ENCODE assay signal across 9 cellular contexts in genomic region chr7:134636008-134636449, GRCh38. TPM values are rescaled to one million over a fixed set of nuclear protein-coding genes. Genes with fewer than 3 reads are reported as not detected.
DNase-seq lines count a peak whose midpoint lies in the region; ATAC-seq, FAIRE-seq and TF ChIP-seq lines count a peak whose summit lies in the region.
"Had no signal": no experiment of that assay in that cellular context is flagged by ENCODE, and none has a peak within 500 bp of the region (broad histone marks: within the 10 kb centered on the region; RNA-seq: fewer than 3 reads in every experiment).

No MANE protein-coding gene starts in this region.

- no peak for FAIRE-seq in endothelial cell of umbilical vein (lab: Jason Lieb, UNC)

- peaks cover 17% of the 10 kb centered on the region for H3K4me1 ChIP-seq in endothelial cell of umbilical vein (ENCODE audit: control insufficient read depth, extremely low read depth, insufficient read depth, low read length)
- H3K4me1 ChIP-seq in SJCRH30: no peaks in the 10 kb centered on the region

- dilution Hi-C loops in endothelial cell of umbilical vein (cut with MboI; ENCODE audit: extremely low pct_ligation_motif_present, low sequenced_read_pairs): no loop called here

- H4K20me1 ChIP-seq in endothelial cell of umbilical vein (replicated peaks; ENCODE audit: control insufficient read depth, extremely low read depth, insufficient read depth, low read length): no peaks in the 10 kb centered on the region

- peaks cover 16% of the 10 kb centered on the region for H3K4me1 Mint-ChIP-seq in CD14-positive monocyte

- no peaks in the 10 kb centered on the region for H3K9me3 ChIP-seq in endothelial cell of umbilical vein (replicated peaks; ENCODE audit: control insufficient read depth, insufficient read depth, low read length)
- no peaks in the 10 kb centered on the region for H3K9me3 ChIP-seq in SJCRH30 (replicated peaks)

- no peak overlapping the region for H3K27ac ChIP-seq in endothelial cell of umbilical vein (ENCODE audit: insufficient read depth, low read depth, low read length)
- no peak overlapping the region for H3K27ac ChIP-seq in SJCRH30
- H3K27ac ChIP-seq: epithelial cell of prostate had no signal

- no peak overlapping the region for H3K4me3 ChIP-seq in endothelial cell of umbilical vein (replicated peaks in 1 of 3; ENCODE audit: insufficient read depth in 1 of 3, low read depth in 1 of 3, low read length in 3 of 3)
- no peak overlapping the region for H3K4me3 ChIP-seq in SJCRH30

- peaks cover 0 to 5% (median 0%) of the 10 kb centered on the region in 7 donors for H3K9me3 Mint-ChIP-seq in CD14-positive monocyte

- H3K27ac Mint-ChIP-seq in CD14-positive monocyte: peak overlapping the region in 2 of 7 donors; percentile 55 to 68

- no peaks in the 10 kb centered on the region for H3K79me2 ChIP-seq in endothelial cell of umbilical vein (ENCODE audit: control insufficient read depth, insufficient read depth, low read length)

- no peak for TF ChIP-seq POLR2A in endothelial cell of umbilical vein (IDR thresholded peaks at IDR 0.05; ENCODE audit: low read depth, low read length)

- CTCF ChIA-PET in endothelial cell of umbilical vein (lab: Charles Lee): interaction anchor here (0.9 to 7.0 kb wide), 11 partner anchors 8 to 88 kb away, joined by 3 to 163 read pairs (median 6); partner anchors contain the start of gene BPGM

- no TSS peak for BruUV-seq in endothelial cell of umbilical vein (replicated peaks; lab: Mats Ljungman, UMichigan)

- H3K4me3 Mint-ChIP-seq in CD14-positive monocyte: peak overlapping the region in 1 of 2 donors; percentile 67

- H3K9me1 ChIP-seq in endothelial cell of umbilical vein (replicated peaks; ENCODE audit: control insufficient read depth, extremely low read depth, insufficient read depth, low read length): no peaks in the 10 kb centered on the region

- intact Hi-C loops in endothelial cell of umbilical vein (cut with micrococcal nuclease) (no loop called here), CD14-positive monocyte (cut with micrococcal nuclease) (no loop called here)

- POLR2A ChIA-PET in endothelial cell of umbilical vein (lab: Charles Lee): interaction anchor here (1.1 kb wide), 1 partner anchor 9 kb away, joined by 3 read pairs; no protein-coding TSS in a partner anchor

- H2AFZ ChIP-seq in endothelial cell of umbilical vein (ENCODE audit: low read depth, low read length): peak overlapping the region; percentile 69

- H3K4me2 ChIP-seq in endothelial cell of umbilical vein (ENCODE audit: insufficient read depth, low read length): no peak overlapping the region

- H3K27me3 ChIP-seq in endothelial cell of umbilical vein (ENCODE audit: control insufficient read depth in 2 of 2, insufficient read depth in 2 of 2, low read length in 2 of 2): no peaks in the 10 kb centered on the region
- H3K27me3 ChIP-seq in SJCRH30: 0 out of 2 replicates have a peak, but pooled peaks cover 9% of the 10 kb centered on the region

- no peak for TF ChIP-seq CTCF in endothelial cell of umbilical vein (IDR thresholded peaks at IDR 0.05; ENCODE audit: extremely low read depth in 1 of 2, insufficient read depth in 1 of 2, low read depth in 1 of 2, low read length in 2 of 2)
- TF ChIP-seq CTCF in CD14-positive monocyte (IDR thresholded peaks at IDR 0.05): no peak

- peak; percentile 19 for DNase-seq in CD1c-positive myeloid dendritic cell (ENCODE audit: extremely low spot score)
- DNase-seq in endothelial cell of umbilical vein (ENCODE audit: low read depth, low spot score): peak; percentile 65
- no peak for DNase-seq in CD14-positive monocyte (ENCODE audit: low spot score)
- no peak for DNase-seq in NCI-H345 treated with DMSO at 0.1 percent for 48 hours (lab: John Stamatoyannopoulos, UW; ENCODE audit: unreplicated experiment)
- no peak for DNase-seq in NK-92 (lab: John Stamatoyannopoulos, UW; ENCODE audit: unreplicated experiment)
- DNase-seq in SJCRH30: no peak

- H3K36me3 Mint-ChIP-seq in CD14-positive monocyte: no peaks in the 10 kb centered on the region

- ATAC-seq in GM19467 (IDR thresholded peaks at IDR 0.05; ENCODE audit: unreplicated experiment) (peak; percentile 94), HG03280 (IDR thresholded peaks at IDR 0.05; ENCODE audit: unreplicated experiment) (peak; percentile 72)

- H3K36me3 ChIP-seq in endothelial cell of umbilical vein (ENCODE audit: control insufficient read depth in 2 of 2, extremely low read depth in 1 of 2, insufficient read depth in 2 of 2, low read length in 2 of 2) (no peaks in the 10 kb centered on the region), SJCRH30 (no peaks in the 10 kb centered on the region)

- peaks cover 0 to 5% (median 1%) of the 10 kb centered on the region in 3 donors for H3K27me3 Mint-ChIP-seq in CD14-positive monocyte (ENCODE audit: low read depth in 3 of 3)

- H3K9ac ChIP-seq in endothelial cell of umbilical vein (replicated peaks; ENCODE audit: extremely low read depth, insufficient read depth, low read length): no peak overlapping the region

TF ChIP-seq in endothelial cell of umbilical vein, 7 proteins besides CTCF, POLR2A, EP300 and RAD21:
- TF ChIP-seq EZH2 (IDR thresholded peaks at IDR 0.05; ENCODE audit: borderline replicate concordance, low read depth, low read length, severe bottlenecking) (no peak), MYC (IDR thresholded peaks at IDR 0.05; ENCODE audit: low read depth, low read length) (no peak), GATA2 (IDR thresholded peaks at IDR 0.05; ENCODE audit: insufficient read depth, insufficient read length, low read depth, low read length) (no peak), JUN (IDR thresholded peaks at IDR 0.05; ENCODE audit: borderline replicate concordance, insufficient read depth, insufficient read length, low read depth) (no peak), POLR2AphosphoS5 (IDR thresholded peaks at IDR 0.05; ENCODE audit: insufficient read depth, low read depth, low read length) (no peak), FOS (IDR thresholded peaks at IDR 0.05; ENCODE audit: borderline replicate concordance, insufficient read depth, low read length) (no peak), MAX (IDR thresholded peaks at IDR 0.05; ENCODE audit: insufficient read depth, insufficient read length) (no peak)
TF ChIP-seq in endothelial cell of umbilical vein: peak in this region for 0.

RNA-seq across cellular contexts. Expression of gene BPGM, which starts 10.6 kb away (rescaled TPM):
- total RNA-seq in endothelial cell of umbilical vein: 28.3 and 44.4 TPM in 2 replicates
- polyA plus RNA-seq in endothelial cell of umbilical vein (18.9 and 24.2 TPM in 2 replicates), CD14-positive monocyte (10 to 100 TPM; 18.4 to 20.6 TPM)
- 35.6 and 36.7 TPM in 2 replicates for polyA plus RNA-seq in endothelial cell of umbilical vein (2011; cell fraction: cytosol; rRNA removed)
- 24.4 and 31.7 TPM in 2 replicates for polyA plus RNA-seq in endothelial cell of umbilical vein (2011; cell fraction: nucleus; rRNA removed)
- 62.5 and 70.6 TPM in 2 replicates for polyA plus RNA-seq in endothelial cell of umbilical vein (2012)
- polyA minus RNA-seq in endothelial cell of umbilical vein: 24.6 and 27.8 TPM in 2 replicates
- polyA minus RNA-seq in endothelial cell of umbilical vein (2011; cell fraction: cytosol; rRNA and poly(A)+ RNA removed): 3.1 TPM
- polyA minus RNA-seq in endothelial cell of umbilical vein (2011; cell fraction: nucleus; rRNA and poly(A)+ RNA removed): 25.4 and 28.9 TPM in 2 replicates
- total RNA-seq in SJCRH30 (2014; rRNA removed; shearing (Covaris generic)): 18.8 and 20.6 TPM in 2 replicates

Comparison
In these comparisons a context has a peak if more than half of its experiments do, and no peak if none do; other contexts are left out.
1. DNase-seq: peak in CD1c-positive myeloid dendritic cell (single experiment) and endothelial cell of umbilical vein (single experiment); none in CD14-positive monocyte (single experiment), NCI-H345 treated with DMSO at 0.1 percent for 48 hours (single experiment), NK-92 (single experiment) and SJCRH30 (0 of 2).